Comparison of ENCODE assay signal across 4 cellular contexts in genomic region chr16:2053211-2053610, GRCh38. TPM values are rescaled to one million over a fixed set of nuclear protein-coding genes. Genes with fewer than 3 reads are reported as not detected.
"Had no signal": no experiment of that assay in that cellular context is flagged by ENCODE, and none has a peak within 500 bp of the region (broad histone marks: within the 10 kb centered on the region; RNA-seq: fewer than 3 reads in every experiment).

No MANE protein-coding gene starts in this region.

- DNase-seq: GDM1, GF-D8 had no signal

- ATAC-seq: GM12878 had no signal

- H3K4me3 ChIP-seq: GM12878 had no signal

RNA-seq across cellular contexts. Expression of gene NPW, which starts 33.6 kb away (rescaled TPM):
- total RNA-seq: G401 had no signal
